In genomic region chr4:38313999-38314561, GRCh38 we compare ENCODE assay signal across 12 cellular contexts.
DNase-seq lines count a peak whose midpoint lies in the region; ATAC-seq and TF ChIP-seq lines count a peak whose summit lies in the region.
"Had no signal": no experiment of that assay in that cellular context is flagged by ENCODE, and none has a peak within 500 bp of the region (broad histone marks: within the 10 kb centered on the region; RNA-seq: fewer than 3 reads in every experiment).

No MANE protein-coding gene starts in this region.

- no peak overlapping the region for H3K4me3 Mint-ChIP-seq in natural killer cell treated with Interleukin-12 subunit alpha and Interleukin-12 subunit beta and Interleukin-15 and Interleukin-18, amount 100 ng/mL, for 72 hours
- H3K4me3 Mint-ChIP-seq in natural killer cell = no peak overlapping the region

- TF ChIP-seq CTCF in natural killer cell (IDR thresholded peaks at IDR 0.05) (no peak), astrocyte of the cerebellum (IDR thresholded peaks at IDR 0.05; ENCODE audit: low read depth, low read length, missing control alignments) (no peak), foreskin fibroblast (IDR thresholded peaks at IDR 0.05; ENCODE audit: low read depth, low read length) (no peak), GM13977 (IDR thresholded peaks at IDR 0.05; ENCODE audit: extremely low read depth, insufficient read depth, missing control alignments) (no peak)

- peaks cover 50 to 65% of the 10 kb centered on the region in 2 donors for H3K4me1 Mint-ChIP-seq in natural killer cell treated with Interleukin-12 subunit alpha and Interleukin-12 subunit beta and Interleukin-15 and Interleukin-18, amount 100 ng/mL, for 72 hours (ENCODE audit: low read depth in 2 of 2)
- peaks cover 32 to 52% of the 10 kb centered on the region in 2 donors for H3K4me1 Mint-ChIP-seq in natural killer cell

- peaks cover 4% of the 10 kb centered on the region for H3K9me3 Mint-ChIP-seq in natural killer cell treated with Interleukin-12 subunit alpha and Interleukin-12 subunit beta and Interleukin-15 and Interleukin-18, amount 100 ng/mL, for 72 hours
- H3K9me3 Mint-ChIP-seq in natural killer cell = no peaks in the 10 kb centered on the region

- no peak overlapping the region for H3K4me3 ChIP-seq in astrocyte of the cerebellum (ENCODE audit: low read depth, low read length)
- no peak overlapping the region for H3K4me3 ChIP-seq in foreskin fibroblast (ENCODE audit: low read depth in 1 of 2, low read length in 2 of 2)
- H3K4me3 ChIP-seq: testis had no signal

- peak overlapping the region; percentile 38 to 47 for H3K27ac Mint-ChIP-seq in natural killer cell treated with Interleukin-12 subunit alpha and Interleukin-12 subunit beta and Interleukin-15 and Interleukin-18, amount 100 ng/mL, for 72 hours
- no peak overlapping the region for H3K27ac Mint-ChIP-seq in natural killer cell

- no peak for ATAC-seq in natural killer cell treated with Interleukin-12 subunit alpha and Interleukin-12 subunit beta and Interleukin-15 and Interleukin-18, amount 100 ng/mL, for 72 hours
- no peak for ATAC-seq in natural killer cell
- no peak for ATAC-seq in GM19023 (IDR thresholded peaks at IDR 0.05; ENCODE audit: unreplicated experiment)
- no peak for ATAC-seq in GM18868 (IDR thresholded peaks at IDR 0.05; ENCODE audit: unreplicated experiment)
- no peak for ATAC-seq in GM18519 (IDR thresholded peaks at IDR 0.05; ENCODE audit: low FRiP score, unreplicated experiment)

- no peaks in the 10 kb centered on the region for H3K27me3 Mint-ChIP-seq in natural killer cell treated with Interleukin-12 subunit alpha and Interleukin-12 subunit beta and Interleukin-15 and Interleukin-18, amount 100 ng/mL, for 72 hours
- no peaks in the 10 kb centered on the region for H3K27me3 Mint-ChIP-seq in natural killer cell (ENCODE audit: low read depth in 2 of 2)

- DNase-seq in natural killer cell treated with Interleukin-12 subunit alpha and Interleukin-12 subunit beta and Interleukin-15 and Interleukin-18, amount 100 ng/mL, for 72 hours (ENCODE audit: low spot score) = no peak
- DNase-seq in natural killer cell (no peak), astrocyte of the cerebellum (ENCODE audit: low read depth) (peak; percentile 47), foreskin fibroblast (peak; percentile 27 to 73), GM13977 (ENCODE audit: low spot score) (no peak)
- DNase-seq: activated effector memory CD4-positive, alpha-beta T cell treated with Interleukin-2 at 50 U/mL for 16 hours; islet precursor cell; Right ventricle myocardium superior; testis had no signal

- peaks cover 13% of the 10 kb centered on the region for H3K36me3 Mint-ChIP-seq in natural killer cell treated with Interleukin-12 subunit alpha and Interleukin-12 subunit beta and Interleukin-15 and Interleukin-18, amount 100 ng/mL, for 72 hours
- H3K36me3 Mint-ChIP-seq in natural killer cell = no peaks in the 10 kb centered on the region

- in situ Hi-C loops in astrocyte of the cerebellum (cut with HindIII; ENCODE audit: low sequenced_read_pairs) = loop anchor here (25.0 kb wide), 2 partner anchors 227 to 348 kb away; partner anchors contain the start of gene KLF3
- in situ Hi-C loops in GM13977 (cut with MboI; ENCODE audit: low pct_unique_long_range_greater_than_20kb, low sequenced_read_pairs, unreplicated experiment) = loop anchor here (25.0 kb wide), 1 partner anchor 252 kb away; no protein-coding TSS in a partner anchor

- intact Hi-C loops in natural killer cell (cut with micrococcal nuclease) = loop anchor here (5.0 to 10.0 kb wide), 2 partner anchors 137 to 249 kb away; no protein-coding TSS in a partner anchor

Comparison
In these comparisons a context has a peak if more than half of its experiments do, and no peak if none do; other contexts are left out.
1. H3K27ac Mint-ChIP-seq: peak in natural killer cell treated with Interleukin-12 subunit alpha and Interleukin-12 subunit beta and Interleukin-15 and Interleukin-18, amount 100 ng/mL, for 72 hours (2 of 2); none in natural killer cell (0 of 2).
2. DNase-seq: peak in astrocyte of the cerebellum (single experiment) and foreskin fibroblast (2 of 2); none in natural killer cell treated with Interleukin-12 subunit alpha and Interleukin-12 subunit beta and Interleukin-15 and Interleukin-18, amount 100 ng/mL, for 72 hours (single experiment), natural killer cell (single experiment) and GM13977 (single experiment).